In the genomic region with DNA sequence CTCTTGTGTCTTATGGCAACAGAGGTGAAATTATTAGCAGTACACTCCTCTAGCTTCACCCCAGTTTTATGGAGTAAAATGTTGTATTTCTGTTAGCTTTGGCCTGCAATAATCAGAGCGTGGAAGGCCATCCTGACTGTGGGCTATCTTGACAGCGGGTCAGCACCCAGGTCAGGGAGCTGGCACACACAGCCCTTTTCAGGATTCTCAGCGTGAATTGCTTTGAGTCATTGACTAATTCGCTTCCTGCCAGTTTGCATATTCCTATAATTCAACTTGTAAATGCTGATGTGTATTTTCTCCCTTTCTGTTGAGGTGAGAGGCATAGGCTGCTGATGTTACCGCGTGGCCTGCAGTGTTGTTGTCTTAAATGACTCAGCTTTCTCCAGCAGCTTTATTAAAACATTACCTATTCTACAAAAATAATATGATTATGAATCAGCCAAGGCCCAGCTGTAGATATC, we compare ENCODE assay signal across 9 cellular contexts.
DNase-seq lines count a peak whose midpoint lies in the region; ATAC-seq and TF ChIP-seq lines count a peak whose summit lies in the region.
"Had no signal": no experiment of that assay in that cellular context is flagged by ENCODE, and none has a peak within 500 bp of the region (broad histone marks: within the 10 kb centered on the region; RNA-seq: fewer than 3 reads in every experiment).

No MANE protein-coding gene starts in this region.

- no peak for TF ChIP-seq POLR2A in thyroid gland (IDR thresholded peaks at IDR 0.05)

- WGBS in hepatocyte (ENCODE audit: low lambda C conversion rate, missing lambda C conversion rate), result 83% methylated on average over 6 of the region's 6 CpGs
- 75 to 83% methylated on average over 6 of the region's 6 CpGs for WGBS in thyroid gland, 2 donors

- H4K20me1 ChIP-seq in hepatocyte (ENCODE audit: insufficient read depth, poor library complexity, severe bottlenecking), result peaks cover 71% of the 10 kb centered on the region
- no peaks in the 10 kb centered on the region for H4K20me1 ChIP-seq in Karpas-422 (ENCODE audit: insufficient read depth, low read depth, low read length)

- H3K9me3 ChIP-seq in T-helper 17 cell (ENCODE audit: control insufficient read depth, low read length, poor library complexity, severe bottlenecking), result no peaks in the 10 kb centered on the region
- no peaks in the 10 kb centered on the region for H3K9me3 ChIP-seq in hepatocyte (ENCODE audit: low read depth)
- H3K9me3 ChIP-seq in thyroid gland, result no peaks in the 10 kb centered on the region
- no peaks in the 10 kb centered on the region for H3K9me3 ChIP-seq in Karpas-422 (ENCODE audit: low read length)

- peaks cover 41% of the 10 kb centered on the region for H3K4me1 ChIP-seq in hepatocyte (ENCODE audit: insufficient read depth)
- H3K4me1 ChIP-seq in thyroid gland, result peaks cover 15 to 46% of the 10 kb centered on the region in 2 donors
- peaks cover 2% of the 10 kb centered on the region for H3K4me1 ChIP-seq in Karpas-422 (ENCODE audit: low read length)

- H3K36me3 ChIP-seq in hepatocyte (replicated peaks; ENCODE audit: insufficient read depth, low read depth), result peaks cover 7% of the 10 kb centered on the region
- peaks cover 7 to 9% of the 10 kb centered on the region in 2 donors for H3K36me3 ChIP-seq in thyroid gland
- H3K36me3 ChIP-seq in Karpas-422 (ENCODE audit: insufficient read depth, low read length), result no peaks in the 10 kb centered on the region

- TF ChIP-seq CTCF in hepatocyte (IDR thresholded peaks at IDR 0.05; ENCODE audit: poor library complexity), result no peak
- no peak for TF ChIP-seq CTCF in thyroid gland (IDR thresholded peaks at IDR 0.05)

- H3K79me2 ChIP-seq in hepatocyte (peaks cover 97% of the 10 kb centered on the region), Karpas-422 (ENCODE audit: low read length) (no peaks in the 10 kb centered on the region)

- H3K4me3 ChIP-seq in hepatocyte (no peak overlapping the region), thyroid gland (replicated peaks in 1 of 3) (no peak overlapping the region), Karpas-422 (ENCODE audit: low read length) (no peak overlapping the region)

- peaks cover 2 to 16% of the 10 kb centered on the region in 2 donors for H3K36me3 Mint-ChIP-seq in activated T-cell treated with anti-CD3 and anti-CD28 coated beads, Interleukin-2, amount 50 U/mL, for 72 hours (ENCODE audit: insufficient read depth in 2 of 2)
- H3K36me3 Mint-ChIP-seq in activated T-cell treated with anti-CD3 and anti-CD28 coated beads, Interleukin-2, amount 50 U/mL, for 4 hours (ENCODE audit: insufficient read depth), result peaks cover 19% of the 10 kb centered on the region
- H3K36me3 Mint-ChIP-seq in T-helper 17 cell (ENCODE audit: low read depth), result peaks cover 2% of the 10 kb centered on the region

- no peaks in the 10 kb centered on the region for H3K27me3 Mint-ChIP-seq in activated T-cell treated with anti-CD3 and anti-CD28 coated beads, Interleukin-2, amount 50 U/mL, for 72 hours (ENCODE audit: low read depth)
- H3K27me3 Mint-ChIP-seq in activated T-cell treated with anti-CD3 and anti-CD28 coated beads, Interleukin-2, amount 50 U/mL, for 4 hours (ENCODE audit: low read depth), result no peaks in the 10 kb centered on the region
- no peaks in the 10 kb centered on the region for H3K27me3 Mint-ChIP-seq in T-helper 17 cell

- intact Hi-C loops in thyroid gland (cut with DNase I), result no loop called here

- H3K27me3 ChIP-seq in hepatocyte (no peaks in the 10 kb centered on the region), thyroid gland (no peaks in the 10 kb centered on the region), Karpas-422 (ENCODE audit: low read length) (no peaks in the 10 kb centered on the region)

- H2AFZ ChIP-seq in hepatocyte (no peak overlapping the region), Karpas-422 (ENCODE audit: low read length) (no peak overlapping the region)

- DNase-seq in activated T-cell treated with anti-CD3 and anti-CD28 coated beads, Interleukin-2, amount 50 U/mL, for 72 hours, result no peak
- DNase-seq in activated T-cell treated with anti-CD3 and anti-CD28 coated beads, Interleukin-2, amount 50 U/mL, for 4 hours, result no peak
- DNase-seq in T-helper 17 cell (no peak), hepatocyte (ENCODE audit: low spot score) (no peak), thyroid gland (no peak), NCI-H1694 (lab: John Stamatoyannopoulos, UW) (no peak), Karpas-422 (no peak)
- no peak for DNase-seq in stimulated activated CD4-positive, alpha-beta T cell treated with anti-CD3 and anti-CD28 coated beads, Interleukin-1b, Interleukin-23, amount 100 ng/mL, for 48 hours
- DNase-seq: cortex of kidney had no signal

- H3K27ac ChIP-seq in hepatocyte, result peak overlapping the region; percentile 25
- peak overlapping the region in 2 of 3 donors; percentile 33 to 57 for H3K27ac ChIP-seq in thyroid gland
- H3K27ac ChIP-seq in Karpas-422 (ENCODE audit: low read length), result no peak overlapping the region

- no peaks in the 10 kb centered on the region for H3K9me2 ChIP-seq in hepatocyte (replicated peaks; ENCODE audit: insufficient read depth)
- no peaks in the 10 kb centered on the region for H3K9me2 ChIP-seq in Karpas-422 (replicated peaks; ENCODE audit: insufficient read depth, low read length)

- H3K4me2 ChIP-seq in hepatocyte, result no peak overlapping the region
- no peak overlapping the region for H3K4me2 ChIP-seq in Karpas-422 (ENCODE audit: low read depth, low read length, poor library complexity, severe bottlenecking)

- H3K27ac Mint-ChIP-seq in activated T-cell treated with anti-CD3 and anti-CD28 coated beads, Interleukin-2, amount 50 U/mL, for 72 hours, result peak overlapping the region; percentile 79
- H3K27ac Mint-ChIP-seq in T-helper 17 cell, result peak overlapping the region; percentile 59

- H3K4me1 Mint-ChIP-seq in activated T-cell treated with anti-CD3 and anti-CD28 coated beads, Interleukin-2, amount 50 U/mL, for 72 hours (ENCODE audit: low read depth), result peaks cover 51% of the 10 kb centered on the region
- H3K4me1 Mint-ChIP-seq in activated T-cell treated with anti-CD3 and anti-CD28 coated beads, Interleukin-2, amount 50 U/mL, for 4 hours (ENCODE audit: low read depth), result peaks cover 39% of the 10 kb centered on the region
- peaks cover 39% of the 10 kb centered on the region for H3K4me1 Mint-ChIP-seq in T-helper 17 cell

- H3K9me3 Mint-ChIP-seq in activated T-cell treated with anti-CD3 and anti-CD28 coated beads, Interleukin-2, amount 50 U/mL, for 72 hours, result no peaks in the 10 kb centered on the region
- no peaks in the 10 kb centered on the region for H3K9me3 Mint-ChIP-seq in activated T-cell treated with anti-CD3 and anti-CD28 coated beads, Interleukin-2, amount 50 U/mL, for 4 hours

- peak in 1 of 2 donors; percentile 21 for ATAC-seq in activated T-cell treated with anti-CD3 and anti-CD28 coated beads, Interleukin-2, amount 50 U/mL, for 72 hours (replicated peaks in 1 of 2)
- no peak for ATAC-seq in activated T-cell treated with anti-CD3 and anti-CD28 coated beads, Interleukin-2, amount 50 U/mL, for 4 hours
- ATAC-seq in T-helper 17 cell, result no peak

- no peak overlapping the region for H3K4me3 Mint-ChIP-seq in activated T-cell treated with anti-CD3 and anti-CD28 coated beads, Interleukin-2, amount 50 U/mL, for 72 hours
- H3K4me3 Mint-ChIP-seq in activated T-cell treated with anti-CD3 and anti-CD28 coated beads, Interleukin-2, amount 50 U/mL, for 4 hours, result no peak overlapping the region
- no peak overlapping the region for H3K4me3 Mint-ChIP-seq in T-helper 17 cell

- no peak overlapping the region for H3K9ac ChIP-seq in Karpas-422 (ENCODE audit: low read length)
